In genomic region chr11:80816454-80816847, GRCh38 we compare ENCODE assay signal across 13 cellular contexts.
DNase-seq lines count a peak whose midpoint lies in the region; ATAC-seq, FAIRE-seq and TF ChIP-seq lines count a peak whose summit lies in the region.
"Had no signal": no experiment of that assay in that cellular context is flagged by ENCODE, and none has a peak within 500 bp of the region (broad histone marks: within the 10 kb centered on the region; RNA-seq: fewer than 3 reads in every experiment).

No MANE protein-coding gene starts in this region.

- no peak for TF ChIP-seq CTCF in D721Med (IDR thresholded peaks at IDR 0.05; ENCODE audit: insufficient read depth, missing control alignments)

- H3K27me3 ChIP-seq in right cardiac atrium (ENCODE audit: control insufficient read depth, insufficient read depth): no peaks in the 10 kb centered on the region

- intact Hi-C loops in right cardiac atrium (cut with DNase I): no loop called here

- no peaks in the 10 kb centered on the region for H3K9me3 ChIP-seq in right cardiac atrium (ENCODE audit: control insufficient read depth, low read length)
- H3K9me3 ChIP-seq: prostate gland had no signal

- ATAC-seq in GM18498 (IDR thresholded peaks at IDR 0.05; ENCODE audit: unreplicated experiment): peak; percentile 44
- peak; percentile 20 for ATAC-seq in GM19467 (IDR thresholded peaks at IDR 0.05; ENCODE audit: unreplicated experiment)
- ATAC-seq in HG02938 (IDR thresholded peaks at IDR 0.05; ENCODE audit: unreplicated experiment): peak; percentile 42
- ATAC-seq in HG03565 (IDR thresholded peaks at IDR 0.05; ENCODE audit: unreplicated experiment): peak; percentile 25
- ATAC-seq in right cardiac atrium: no peak

- no peak overlapping the region for H3K4me3 ChIP-seq in right cardiac atrium (ENCODE audit: low read length)
- H3K4me3 ChIP-seq: prostate gland had no signal

- H3K27ac ChIP-seq in right cardiac atrium (ENCODE audit: low read length): no peak overlapping the region
- H3K27ac ChIP-seq: prostate gland had no signal

- no peak for FAIRE-seq in D721Med (lab: Jason Lieb, UNC)

- WGBS in right cardiac atrium: 46% methylated on average over 1 of the region's 1 CpG

- peaks cover 1% of the 10 kb centered on the region for H3K4me1 ChIP-seq in right cardiac atrium (ENCODE audit: control insufficient read depth, insufficient read depth, low read length)
- H3K4me1 ChIP-seq: prostate gland had no signal

- no peak for DNase-seq in hippocampal formation (lab: John Stamatoyannopoulos, UW)
- DNase-seq in HCEC 1CT: no peak
- DNase-seq in right cardiac atrium: no peak
- no peak for DNase-seq in D721Med (ENCODE audit: insufficient read length, low spot score)
- DNase-seq: activated CD8-positive, alpha-beta memory T cell treated with anti-CD3 and anti-CD28 coated beads, Interleukin-2, amount 50 U/mL, for 4 hours; aorta; effector CD8-positive, alpha-beta T cell; T1000 had no signal

Comparison
In these comparisons a context has a peak if more than half of its experiments do, and no peak if none do; other contexts are left out.
1. ATAC-seq: peak in GM18498 (single experiment), GM19467 (single experiment), HG02938 (single experiment) and HG03565 (single experiment); none in right cardiac atrium (0 of 2).